Comparison of ENCODE assay signal across 13 cellular contexts in genomic region chr4:125432078-125432477, GRCh38.
DNase-seq lines count a peak whose midpoint lies in the region; ATAC-seq and TF ChIP-seq lines count a peak whose summit lies in the region.
"Had no signal": no experiment of that assay in that cellular context is flagged by ENCODE, and none has a peak within 500 bp of the region (broad histone marks: within the 10 kb centered on the region; RNA-seq: fewer than 3 reads in every experiment).

No MANE protein-coding gene starts in this region.

- no peak overlapping the region for H3K4me3 Mint-ChIP-seq in natural killer cell
- H3K4me3 Mint-ChIP-seq: activated T-helper 1 cell treated with anti-CD3 and anti-CD28 coated beads, Interleukin-12 subunit alpha, Interleukin-12 subunit beta, Interleukin-2, Interleukin-4 antibody, amounts not matched to agents 30 ng/mL and 10 ng/mL and 1 ng/mL, durations not matched to agents 14 hours and 24 hours and 36 hours; CD14-positive monocyte had no signal

- no peak for ATAC-seq in natural killer cell
- no peak for ATAC-seq in GM18498 (IDR thresholded peaks at IDR 0.05; ENCODE audit: unreplicated experiment)
- ATAC-seq in GM18505 (IDR thresholded peaks at IDR 0.05; ENCODE audit: unreplicated experiment) = no peak

- H3K36me3 Mint-ChIP-seq in natural killer cell = peaks cover 7% of the 10 kb centered on the region
- H3K36me3 Mint-ChIP-seq: CD14-positive monocyte had no signal

- H3K4me1 Mint-ChIP-seq in natural killer cell = no peaks in the 10 kb centered on the region
- H3K4me1 Mint-ChIP-seq: CD14-positive monocyte had no signal

- peak; percentile 4 for DNase-seq in AG08395 (ENCODE audit: low spot score)
- DNase-seq in NAMALWA (ENCODE audit: low spot score) = peak; percentile 6
- peak; percentile 17 for DNase-seq in dermis blood vessel endothelial cell
- DNase-seq in iris pigment epithelial cell (ENCODE audit: low read depth) = peak; percentile 42
- no peak for DNase-seq in natural killer cell
- no peak for DNase-seq in central memory CD4-positive, alpha-beta T cell
- DNase-seq: KG1, NCI-H526 treated with DMSO at 0.1 percent for 48 hours, occipital lobe had no signal

- H3K27ac Mint-ChIP-seq in natural killer cell = no peak overlapping the region
- H3K27ac Mint-ChIP-seq: activated T-helper 1 cell treated with anti-CD3 and anti-CD28 coated beads, Interleukin-12 subunit alpha, Interleukin-12 subunit beta, Interleukin-2, Interleukin-4 antibody, amounts not matched to agents 30 ng/mL and 10 ng/mL and 1 ng/mL, durations not matched to agents 14 hours and 24 hours and 36 hours; CD14-positive monocyte had no signal

- no peak for TF ChIP-seq CTCF in natural killer cell (IDR thresholded peaks at IDR 0.05)

- intact Hi-C loops in natural killer cell (cut with micrococcal nuclease) = no loop called here

- H3K27me3 Mint-ChIP-seq in natural killer cell (ENCODE audit: low read depth in 2 of 2) = no peaks in the 10 kb centered on the region

- no peak for TF ChIP-seq POLR2A in GM18505 (IDR thresholded peaks at IDR 0.05; ENCODE audit: borderline replicate concordance, extremely low read depth, insufficient read depth, insufficient read length)

- peaks cover 0 to 3% of the 10 kb centered on the region in 2 donors for H3K9me3 Mint-ChIP-seq in natural killer cell
- H3K9me3 Mint-ChIP-seq: activated T-helper 1 cell treated with anti-CD3 and anti-CD28 coated beads, Interleukin-12 subunit alpha, Interleukin-12 subunit beta, Interleukin-2, Interleukin-4 antibody, amounts not matched to agents 30 ng/mL and 10 ng/mL and 1 ng/mL, durations not matched to agents 14 hours and 24 hours and 36 hours had no signal

Comparison
In these comparisons a context has a peak if more than half of its experiments do, and no peak if none do; other contexts are left out.
1. DNase-seq: peak in AG08395 (single experiment), NAMALWA (single experiment), dermis blood vessel endothelial cell (single experiment) and iris pigment epithelial cell (single experiment); none in natural killer cell (single experiment) and central memory CD4-positive, alpha-beta T cell (single experiment).